1 cellular context compared by ENCODE assay signal in the genomic region with DNA sequence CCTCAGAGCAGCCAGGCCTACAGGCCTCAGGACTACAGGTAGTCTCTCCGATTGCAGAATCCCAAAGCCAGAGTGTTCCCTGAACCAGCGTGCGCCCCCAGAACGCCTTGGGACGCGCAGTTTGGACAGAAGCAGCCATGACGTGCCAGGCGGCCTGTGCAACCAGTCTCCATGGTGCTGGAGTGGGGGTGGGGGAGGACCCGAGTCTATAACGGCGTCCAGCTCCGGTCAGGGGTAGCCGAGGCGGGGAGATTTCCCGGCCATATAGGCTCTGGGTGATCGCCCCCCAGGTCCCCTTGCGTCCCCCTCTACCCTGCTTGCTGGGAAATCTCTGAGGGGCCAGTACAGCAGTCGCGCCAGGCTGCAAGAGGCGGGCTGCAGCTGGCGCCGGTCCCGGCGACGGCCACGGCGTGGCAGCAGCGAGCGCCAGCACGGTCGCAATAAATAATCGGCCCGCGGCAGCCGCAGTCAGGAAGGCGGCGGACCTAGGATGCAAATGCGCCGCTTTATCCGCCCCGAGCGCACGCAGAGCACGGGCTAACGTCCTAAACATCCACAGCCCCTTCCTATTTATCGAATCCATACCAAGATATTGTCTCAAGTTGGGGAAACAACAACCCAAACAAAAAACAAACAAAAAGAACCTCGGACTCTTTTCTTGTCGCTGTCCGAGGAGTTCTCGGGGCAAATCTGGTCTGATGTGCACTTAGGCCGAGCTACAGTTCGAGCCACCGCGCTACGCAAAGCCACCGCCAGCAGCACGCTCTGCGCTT.
TF ChIP-seq lines count a peak whose summit lies in the region.

No MANE protein-coding gene starts in this region.

TF ChIP-seq in HepG2, 621 proteins besides CTCF, POLR2A, EP300 and RAD21 (continued from another document and continues in another):
- TF ChIP-seq, protein P1, sequence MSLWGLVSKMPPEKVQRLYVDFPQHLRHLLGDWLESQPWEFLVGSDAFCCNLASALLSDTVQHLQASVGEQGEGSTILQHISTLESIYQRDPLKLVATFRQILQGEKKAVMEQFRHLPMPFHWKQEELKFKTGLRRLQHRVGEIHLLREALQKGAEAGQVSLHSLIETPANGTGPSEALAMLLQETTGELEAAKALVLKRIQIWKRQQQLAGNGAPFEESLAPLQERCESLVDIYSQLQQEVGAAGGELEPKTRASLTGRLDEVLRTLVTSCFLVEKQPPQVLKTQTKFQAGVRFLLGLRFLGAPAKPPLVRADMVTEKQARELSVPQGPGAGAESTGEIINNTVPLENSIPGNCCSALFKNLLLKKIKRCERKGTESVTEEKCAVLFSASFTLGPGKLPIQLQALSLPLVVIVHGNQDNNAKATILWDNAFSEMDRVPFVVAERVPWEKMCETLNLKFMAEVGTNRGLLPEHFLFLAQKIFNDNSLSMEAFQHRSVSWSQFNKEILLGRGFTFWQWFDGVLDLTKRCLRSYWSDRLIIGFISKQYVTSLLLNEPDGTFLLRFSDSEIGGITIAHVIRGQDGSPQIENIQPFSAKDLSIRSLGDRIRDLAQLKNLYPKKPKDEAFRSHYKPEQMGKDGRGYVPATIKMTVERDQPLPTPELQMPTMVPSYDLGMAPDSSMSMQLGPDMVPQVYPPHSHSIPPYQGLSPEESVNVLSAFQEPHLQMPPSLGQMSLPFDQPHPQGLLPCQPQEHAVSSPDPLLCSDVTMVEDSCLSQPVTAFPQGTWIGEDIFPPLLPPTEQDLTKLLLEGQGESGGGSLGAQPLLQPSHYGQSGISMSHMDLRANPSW (CRISPR knock-in tag; IDR thresholded peaks at IDR 0.05; ENCODE audit: borderline replicate concordance): no peak; the same call in 1 of the 2 replicates
- TF ChIP-seq ZNF431 (CRISPR knock-in tag; IDR thresholded peaks at IDR 0.05; ENCODE audit: borderline replicate concordance, low read depth): no peak
- peak; percentile 29; the same call in 1 of the 2 replicates for TF ChIP-seq RXRA (CRISPR knock-in tag; IDR thresholded peaks at IDR 0.05)
- TF ChIP-seq ZNF10 (CRISPR knock-in tag; IDR thresholded peaks at IDR 0.05; ENCODE audit: borderline replicate concordance, low read depth): no peak
- no peak for TF ChIP-seq ZNF572 (CRISPR knock-in tag; IDR thresholded peaks at IDR 0.05)
- TF ChIP-seq ESRRA (CRISPR knock-in tag; IDR thresholded peaks at IDR 0.05; ENCODE audit: low read depth): no peak
- peak; percentile 51; the same call in 1 of the 2 replicates for TF ChIP-seq SALL1 (CRISPR knock-in tag; IDR thresholded peaks at IDR 0.05)
- no peak; the same call in 1 of the 2 replicates for TF ChIP-seq MTA1 (CRISPR knock-in tag; IDR thresholded peaks at IDR 0.05; ENCODE audit: borderline replicate concordance)
- TF ChIP-seq CREM (IDR thresholded peaks at IDR 0.05): peak; percentile 39; the same call in 1 of the 2 replicates
- TF ChIP-seq CREM (CRISPR knock-in tag; IDR thresholded peaks at IDR 0.05): no peak
- peak; percentile 37; the same call in 1 of the 2 replicates for TF ChIP-seq HOXA5 (CRISPR knock-in tag; IDR thresholded peaks at IDR 0.05)
- TF ChIP-seq KLF11 (CRISPR knock-in tag; IDR thresholded peaks at IDR 0.05): no peak
- no peak for TF ChIP-seq SAP130 (CRISPR knock-in tag; IDR thresholded peaks at IDR 0.05; ENCODE audit: low read depth)
- TF ChIP-seq, protein P2, sequence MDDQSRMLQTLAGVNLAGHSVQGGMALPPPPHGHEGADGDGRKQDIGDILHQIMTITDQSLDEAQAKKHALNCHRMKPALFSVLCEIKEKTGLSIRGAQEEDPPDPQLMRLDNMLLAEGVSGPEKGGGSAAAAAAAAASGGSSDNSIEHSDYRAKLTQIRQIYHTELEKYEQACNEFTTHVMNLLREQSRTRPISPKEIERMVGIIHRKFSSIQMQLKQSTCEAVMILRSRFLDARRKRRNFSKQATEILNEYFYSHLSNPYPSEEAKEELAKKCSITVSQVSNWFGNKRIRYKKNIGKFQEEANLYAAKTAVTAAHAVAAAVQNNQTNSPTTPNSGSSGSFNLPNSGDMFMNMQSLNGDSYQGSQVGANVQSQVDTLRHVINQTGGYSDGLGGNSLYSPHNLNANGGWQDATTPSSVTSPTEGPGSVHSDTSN (CRISPR knock-in tag; IDR thresholded peaks at IDR 0.05; ENCODE audit: borderline replicate concordance): no peak
- TF ChIP-seq SNAI1 (CRISPR knock-in tag; IDR thresholded peaks at IDR 0.05; ENCODE audit: borderline replicate concordance): no peak
- TF ChIP-seq CHCHD3 (CRISPR knock-in tag; IDR thresholded peaks at IDR 0.05): no peak
- TF ChIP-seq ZNF644 (CRISPR knock-in tag; IDR thresholded peaks at IDR 0.05; ENCODE audit: low read depth): no peak
- TF ChIP-seq, protein P3, sequence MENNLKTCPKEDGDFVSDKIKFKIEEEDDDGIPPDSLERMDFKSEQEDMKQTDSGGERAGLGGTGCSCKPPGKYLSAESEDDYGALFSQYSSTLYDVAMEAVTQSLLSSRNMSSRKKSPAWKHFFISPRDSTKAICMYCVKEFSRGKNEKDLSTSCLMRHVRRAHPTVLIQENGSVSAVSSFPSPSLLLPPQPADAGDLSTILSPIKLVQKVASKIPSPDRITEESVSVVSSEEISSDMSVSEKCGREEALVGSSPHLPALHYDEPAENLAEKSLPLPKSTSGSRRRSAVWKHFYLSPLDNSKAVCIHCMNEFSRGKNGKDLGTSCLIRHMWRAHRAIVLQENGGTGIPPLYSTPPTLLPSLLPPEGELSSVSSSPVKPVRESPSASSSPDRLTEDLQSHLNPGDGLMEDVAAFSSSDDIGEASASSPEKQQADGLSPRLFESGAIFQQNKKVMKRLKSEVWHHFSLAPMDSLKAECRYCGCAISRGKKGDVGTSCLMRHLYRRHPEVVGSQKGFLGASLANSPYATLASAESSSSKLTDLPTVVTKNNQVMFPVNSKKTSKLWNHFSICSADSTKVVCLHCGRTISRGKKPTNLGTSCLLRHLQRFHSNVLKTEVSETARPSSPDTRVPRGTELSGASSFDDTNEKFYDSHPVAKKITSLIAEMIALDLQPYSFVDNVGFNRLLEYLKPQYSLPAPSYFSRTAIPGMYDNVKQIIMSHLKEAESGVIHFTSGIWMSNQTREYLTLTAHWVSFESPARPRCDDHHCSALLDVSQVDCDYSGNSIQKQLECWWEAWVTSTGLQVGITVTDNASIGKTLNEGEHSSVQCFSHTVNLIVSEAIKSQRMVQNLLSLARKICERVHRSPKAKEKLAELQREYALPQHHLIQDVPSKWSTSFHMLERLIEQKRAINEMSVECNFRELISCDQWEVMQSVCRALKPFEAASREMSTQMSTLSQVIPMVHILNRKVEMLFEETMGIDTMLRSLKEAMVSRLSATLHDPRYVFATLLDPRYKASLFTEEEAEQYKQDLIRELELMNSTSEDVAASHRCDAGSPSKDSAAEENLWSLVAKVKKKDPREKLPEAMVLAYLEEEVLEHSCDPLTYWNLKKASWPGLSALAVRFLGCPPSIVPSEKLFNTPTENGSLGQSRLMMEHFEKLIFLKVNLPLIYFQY (CRISPR knock-in tag; IDR thresholded peaks at IDR 0.05; ENCODE audit: borderline replicate concordance): no peak
- TF ChIP-seq ZNF629 (CRISPR knock-in tag; conservative IDR thresholded peaks at IDR 0.05): no peak
- no peak for TF ChIP-seq ZNF260 (CRISPR knock-in tag; IDR thresholded peaks at IDR 0.05; ENCODE audit: borderline replicate concordance, low read depth)
- TF ChIP-seq, protein P4, sequence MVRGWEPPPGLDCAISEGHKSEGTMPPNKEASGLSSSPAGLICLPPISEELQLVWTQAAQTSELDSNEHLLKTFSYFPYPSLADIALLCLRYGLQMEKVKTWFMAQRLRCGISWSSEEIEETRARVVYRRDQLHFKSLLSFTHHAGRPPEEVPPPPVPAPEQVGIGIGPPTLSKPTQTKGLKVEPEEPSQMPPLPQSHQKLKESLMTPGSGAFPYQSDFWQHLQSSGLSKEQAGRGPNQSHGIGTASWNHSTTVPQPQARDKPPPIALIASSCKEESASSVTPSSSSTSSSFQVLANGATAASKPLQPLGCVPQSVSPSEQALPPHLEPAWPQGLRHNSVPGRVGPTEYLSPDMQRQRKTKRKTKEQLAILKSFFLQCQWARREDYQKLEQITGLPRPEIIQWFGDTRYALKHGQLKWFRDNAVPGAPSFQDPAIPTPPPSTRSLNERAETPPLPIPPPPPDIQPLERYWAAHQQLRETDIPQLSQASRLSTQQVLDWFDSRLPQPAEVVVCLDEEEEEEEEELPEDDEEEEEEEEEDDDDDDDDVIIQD (CRISPR knock-in tag; IDR thresholded peaks at IDR 0.05; ENCODE audit: low read depth): no peak
- TF ChIP-seq KLF15 (CRISPR knock-in tag; IDR thresholded peaks at IDR 0.05; ENCODE audit: borderline replicate concordance): no peak
- TF ChIP-seq PTBP1 (IDR thresholded peaks at IDR 0.05; ENCODE audit: low read depth, low read length, poor library complexity, severe bottlenecking): no peak
- no peak for TF ChIP-seq CHD4 (IDR thresholded peaks at IDR 0.05; ENCODE audit: borderline replicate concordance, low read length)
- no peak for TF ChIP-seq MIER3 (CRISPR knock-in tag; IDR thresholded peaks at IDR 0.05; ENCODE audit: borderline replicate concordance)
- no peak for TF ChIP-seq ZNF598 (CRISPR knock-in tag; IDR thresholded peaks at IDR 0.05; ENCODE audit: borderline replicate concordance)
- no peak for TF ChIP-seq ZNF550 (CRISPR knock-in tag; IDR thresholded peaks at IDR 0.05; ENCODE audit: borderline replicate concordance)
- TF ChIP-seq ZNF775 (CRISPR knock-in tag; IDR thresholded peaks at IDR 0.05; ENCODE audit: borderline replicate concordance): no peak
- no peak for TF ChIP-seq RCOR2 (CRISPR knock-in tag; IDR thresholded peaks at IDR 0.05)
- TF ChIP-seq KLF13 (CRISPR knock-in tag; IDR thresholded peaks at IDR 0.05): no peak
- TF ChIP-seq, protein P5, sequence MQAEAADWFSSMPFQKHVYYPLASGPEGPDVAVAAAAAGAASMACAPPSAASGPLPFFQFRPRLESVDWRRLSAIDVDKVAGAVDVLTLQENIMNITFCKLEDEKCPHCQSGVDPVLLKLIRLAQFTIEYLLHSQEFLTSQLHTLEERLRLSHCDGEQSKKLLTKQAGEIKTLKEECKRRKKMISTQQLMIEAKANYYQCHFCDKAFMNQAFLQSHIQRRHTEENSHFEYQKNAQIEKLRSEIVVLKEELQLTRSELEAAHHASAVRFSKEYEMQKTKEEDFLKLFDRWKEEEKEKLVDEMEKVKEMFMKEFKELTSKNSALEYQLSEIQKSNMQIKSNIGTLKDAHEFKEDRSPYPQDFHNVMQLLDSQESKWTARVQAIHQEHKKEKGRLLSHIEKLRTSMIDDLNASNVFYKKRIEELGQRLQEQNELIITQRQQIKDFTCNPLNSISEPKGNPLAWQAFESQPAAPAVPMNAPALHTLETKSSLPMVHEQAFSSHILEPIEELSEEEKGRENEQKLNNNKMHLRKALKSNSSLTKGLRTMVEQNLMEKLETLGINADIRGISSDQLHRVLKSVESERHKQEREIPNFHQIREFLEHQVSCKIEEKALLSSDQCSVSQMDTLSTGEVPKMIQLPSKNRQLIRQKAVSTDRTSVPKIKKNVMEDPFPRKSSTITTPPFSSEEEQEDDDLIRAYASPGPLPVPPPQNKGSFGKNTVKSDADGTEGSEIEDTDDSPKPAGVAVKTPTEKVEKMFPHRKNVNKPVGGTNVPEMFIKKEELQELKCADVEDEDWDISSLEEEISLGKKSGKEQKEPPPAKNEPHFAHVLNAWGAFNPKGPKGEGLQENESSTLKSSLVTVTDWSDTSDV (CRISPR knock-in tag; IDR thresholded peaks at IDR 0.05): no peak
- TF ChIP-seq ZNF83 (CRISPR knock-in tag; IDR thresholded peaks at IDR 0.05; ENCODE audit: borderline replicate concordance): 0 out of 2 replicates have a peak, but pooled peaks have one; percentile 20
- TF ChIP-seq ZNF20 (CRISPR knock-in tag; IDR thresholded peaks at IDR 0.05): no peak
- TF ChIP-seq ZNF766 (CRISPR knock-in tag; IDR thresholded peaks at IDR 0.05; ENCODE audit: borderline replicate concordance): no peak
- no peak for TF ChIP-seq ZNF367 (CRISPR knock-in tag; IDR thresholded peaks at IDR 0.05; ENCODE audit: borderline replicate concordance)
- no peak for TF ChIP-seq SIN3B (IDR thresholded peaks at IDR 0.05; ENCODE audit: low read length)
- TF ChIP-seq CREB1 (IDR thresholded peaks at IDR 0.05): no peak
- TF ChIP-seq CREB1 (CRISPR knock-in tag; IDR thresholded peaks at IDR 0.05): no peak
- 0 out of 2 replicates have a peak, but pooled peaks have one; percentile 30 for TF ChIP-seq ZSCAN25 (CRISPR knock-in tag; IDR thresholded peaks at IDR 0.05)
- TF ChIP-seq, protein P6, sequence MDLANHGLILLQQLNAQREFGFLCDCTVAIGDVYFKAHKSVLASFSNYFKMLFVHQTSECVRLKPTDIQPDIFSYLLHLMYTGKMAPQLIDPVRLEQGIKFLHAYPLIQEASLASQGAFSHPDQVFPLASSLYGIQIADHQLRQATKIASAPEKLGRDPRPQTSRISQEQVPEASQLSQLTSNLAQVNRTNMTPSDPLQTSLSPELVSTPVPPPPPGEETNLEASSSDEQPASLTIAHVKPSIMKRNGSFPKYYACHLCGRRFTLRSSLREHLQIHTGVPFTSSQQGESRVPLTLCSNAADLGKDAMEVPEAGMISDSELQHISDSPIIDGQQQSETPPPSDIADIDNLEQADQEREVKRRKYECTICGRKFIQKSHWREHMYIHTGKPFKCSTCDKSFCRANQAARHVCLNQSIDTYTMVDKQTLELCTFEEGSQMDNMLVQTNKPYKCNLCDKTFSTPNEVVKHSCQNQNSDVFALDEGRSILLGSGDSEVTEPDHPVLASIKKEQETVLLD (CRISPR knock-in tag; IDR thresholded peaks at IDR 0.05; ENCODE audit: low read depth): no peak
- TF ChIP-seq, protein P7, sequence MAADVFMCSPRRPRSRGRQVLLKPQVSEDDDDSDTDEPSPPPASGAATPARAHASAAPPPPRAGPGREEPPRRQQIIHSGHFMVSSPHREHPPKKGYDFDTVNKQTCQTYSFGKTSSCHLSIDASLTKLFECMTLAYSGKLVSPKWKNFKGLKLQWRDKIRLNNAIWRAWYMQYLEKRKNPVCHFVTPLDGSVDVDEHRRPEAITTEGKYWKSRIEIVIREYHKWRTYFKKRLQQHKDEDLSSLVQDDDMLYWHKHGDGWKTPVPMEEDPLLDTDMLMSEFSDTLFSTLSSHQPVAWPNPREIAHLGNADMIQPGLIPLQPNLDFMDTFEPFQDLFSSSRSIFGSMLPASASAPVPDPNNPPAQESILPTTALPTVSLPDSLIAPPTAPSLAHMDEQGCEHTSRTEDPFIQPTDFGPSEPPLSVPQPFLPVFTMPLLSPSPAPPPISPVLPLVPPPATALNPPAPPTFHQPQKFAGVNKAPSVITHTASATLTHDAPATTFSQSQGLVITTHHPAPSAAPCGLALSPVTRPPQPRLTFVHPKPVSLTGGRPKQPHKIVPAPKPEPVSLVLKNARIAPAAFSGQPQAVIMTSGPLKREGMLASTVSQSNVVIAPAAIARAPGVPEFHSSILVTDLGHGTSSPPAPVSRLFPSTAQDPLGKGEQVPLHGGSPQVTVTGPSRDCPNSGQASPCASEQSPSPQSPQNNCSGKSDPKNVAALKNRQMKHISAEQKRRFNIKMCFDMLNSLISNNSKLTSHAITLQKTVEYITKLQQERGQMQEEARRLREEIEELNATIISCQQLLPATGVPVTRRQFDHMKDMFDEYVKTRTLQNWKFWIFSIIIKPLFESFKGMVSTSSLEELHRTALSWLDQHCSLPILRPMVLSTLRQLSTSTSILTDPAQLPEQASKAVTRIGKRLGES (CRISPR knock-in tag; IDR thresholded peaks at IDR 0.05; ENCODE audit: borderline replicate concordance): no peak
- no peak for TF ChIP-seq ATRX (CRISPR knock-in tag; IDR thresholded peaks at IDR 0.05; ENCODE audit: borderline replicate concordance)
- no peak for TF ChIP-seq RNF2 (conservative IDR thresholded peaks at IDR 0.05; ENCODE audit: low read depth)
- 0 out of 2 replicates have a peak, but pooled peaks have one; percentile 11 for TF ChIP-seq SOX5 (CRISPR knock-in tag; IDR thresholded peaks at IDR 0.05; ENCODE audit: borderline replicate concordance)
